ENCODE assay signal across 9 cellular contexts in genomic region chr17:83056583-83057396, GRCh38. TPM values are rescaled to one million over a fixed set of nuclear protein-coding genes. Genes with fewer than 3 reads are reported as not detected.
DNase-seq lines count a peak whose midpoint lies in the region; ATAC-seq and TF ChIP-seq lines count a peak whose summit lies in the region.
"Had no signal": no experiment of that assay in that cellular context is flagged by ENCODE, and none has a peak within 500 bp of the region (broad histone marks: within the 10 kb centered on the region; RNA-seq: fewer than 3 reads in every experiment).

No MANE protein-coding gene starts in this region.

- no peaks in the 10 kb centered on the region for H3K27me3 ChIP-seq in osteoblast (ENCODE audit: insufficient read depth, low read length)

- no peak for ATAC-seq in HG03571 (IDR thresholded peaks at IDR 0.05; ENCODE audit: unreplicated experiment)

- H3K9me3 ChIP-seq in osteoblast (ENCODE audit: low read depth, low read length): no peaks in the 10 kb centered on the region

- peak overlapping the region; percentile 58 for H3K27ac ChIP-seq in osteoblast (ENCODE audit: low read depth, low read length)

- no peak overlapping the region for H3K4me3 ChIP-seq in AG10803 (ENCODE audit: low read length)
- H3K4me3 ChIP-seq in osteoblast (ENCODE audit: insufficient read depth, low read length): peak overlapping the region; percentile 62

- no peaks in the 10 kb centered on the region for H3K36me3 ChIP-seq in osteoblast (ENCODE audit: insufficient read depth, low read length)

- TF ChIP-seq CTCF in AG10803 (conservative IDR thresholded peaks at IDR 0.05; ENCODE audit: low read length) (no peak), osteoblast (IDR thresholded peaks at IDR 0.05; ENCODE audit: extremely low read depth, low read depth, low read length) (no peak)

- no peaks in the 10 kb centered on the region for H4K20me1 ChIP-seq in osteoblast (ENCODE audit: insufficient read depth, low read length)

- H2AFZ ChIP-seq in osteoblast (ENCODE audit: low read length): peak overlapping the region; percentile 82

- peaks cover 16% of the 10 kb centered on the region for H3K4me1 ChIP-seq in osteoblast (ENCODE audit: insufficient read depth, low read length)

- H3K4me2 ChIP-seq in osteoblast (ENCODE audit: insufficient read depth, low read length): peak overlapping the region; percentile 74

- H3K79me2 ChIP-seq in osteoblast (ENCODE audit: insufficient read depth, low read length): no peaks in the 10 kb centered on the region

- DNase-seq in AG10803 (ENCODE audit: low read depth): peak; percentile 34
- DNase-seq in HT-29 (ENCODE audit: low spot score): peak; percentile 47
- DNase-seq in ecto neural progenitor cell (ENCODE audit: low spot score): peak; percentile 47
- DNase-seq in osteoblast (ENCODE audit: insufficient read length, low spot score, missing footprints): peak; percentile 66
- DNase-seq in stimulated activated CD4-positive, alpha-beta T cell treated with anti-CD3 and anti-CD28 coated beads, Interleukin-4, amount 100 ng/mL, for 1 hour: no peak
- no peak for DNase-seq in MV-4-11 (lab: John Stamatoyannopoulos, UW)
- no peak for DNase-seq in hepatic stellate cell (ENCODE audit: low spot score)
- DNase-seq: NCI-H510A had no signal

RNA-seq across cellular contexts. Expression of gene METRNL, which starts 22.6 kb away (rescaled TPM):
- total RNA-seq in HT-29 (2014; rRNA removed; shearing (Covaris generic)): 143 and 203 TPM in 2 replicates
- 137 and 140 TPM in 2 replicates for total RNA-seq in osteoblast

Comparison
In these comparisons a context has a peak if more than half of its experiments do, and no peak if none do; other contexts are left out.
1. DNase-seq: peak in AG10803 (single experiment), HT-29 (single experiment), ecto neural progenitor cell (single experiment) and osteoblast (single experiment); none in stimulated activated CD4-positive, alpha-beta T cell treated with anti-CD3 and anti-CD28 coated beads, Interleukin-4, amount 100 ng/mL, for 1 hour (single experiment), MV-4-11 (single experiment) and hepatic stellate cell (single experiment).